ENCODE assay signal across 8 cellular contexts in the genomic region with DNA sequence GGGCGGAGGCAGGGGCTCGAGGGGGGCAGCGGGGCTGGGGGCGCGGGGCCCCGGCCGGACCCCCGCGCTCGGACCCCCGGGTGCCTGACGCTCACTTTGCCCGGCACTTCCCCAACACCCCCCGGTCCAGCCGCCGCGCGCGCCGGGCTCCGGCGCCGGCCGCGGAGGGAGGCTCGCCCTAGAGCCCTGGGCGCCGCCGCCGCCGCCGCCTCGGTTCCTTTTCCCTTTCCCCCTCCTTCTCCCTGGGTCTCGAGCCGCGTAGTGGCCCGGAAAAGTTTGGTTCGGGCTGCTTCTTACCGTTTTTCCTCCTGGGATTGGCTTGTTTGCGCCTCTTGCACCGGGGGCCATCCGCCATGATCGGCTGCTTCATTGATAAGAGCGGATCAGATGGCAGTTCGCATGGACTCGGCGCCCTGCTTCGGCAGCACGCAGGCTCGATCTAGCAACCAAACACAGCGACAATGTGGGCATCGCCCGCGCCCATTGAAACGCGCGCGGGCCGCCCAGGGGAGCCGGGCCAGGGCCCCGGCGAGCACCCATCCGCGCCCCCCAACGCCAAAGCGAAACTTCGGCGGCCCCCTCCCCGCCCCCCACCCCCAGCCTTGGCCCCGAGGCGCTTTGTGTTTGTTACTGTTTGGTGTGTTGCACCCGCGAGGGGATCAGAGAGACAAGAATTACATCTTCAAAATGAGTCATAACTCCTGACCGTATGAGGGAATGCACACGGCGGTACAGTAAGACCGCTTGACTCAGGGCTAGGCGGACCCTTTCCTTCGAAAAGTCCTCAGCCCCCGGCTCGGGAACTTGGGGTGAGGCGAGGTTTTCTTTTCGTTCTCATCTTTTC. TPM values are rescaled to one million over a fixed set of nuclear protein-coding genes. Genes with fewer than 3 reads are reported as not detected.
DNase-seq lines count a peak whose midpoint lies in the region; ATAC-seq and TF ChIP-seq lines count a peak whose summit lies in the region.

No MANE protein-coding gene starts in this region.

- H3K36me3 ChIP-seq in CD8-positive, alpha-beta memory T cell (ENCODE audit: insufficient read depth, low read length), result no peaks in the 10 kb centered on the region
- H3K36me3 ChIP-seq in gastrocnemius medialis, result no peaks in the 10 kb centered on the region

- intact Hi-C loops in gastrocnemius medialis (cut with DNase I; ENCODE audit: low total_unique reads), result loop anchor here (2.0 kb wide), 1 partner anchor 184 kb away; a partner anchor contains a TSS

- H3K27ac ChIP-seq in CD8-positive, alpha-beta memory T cell (ENCODE audit: low read depth, low read length), result peak overlapping the region; percentile 94
- peak overlapping the region; percentile 94 to 96 (median 95) for H3K27ac ChIP-seq in gastrocnemius medialis

- peaks cover 31% of the 10 kb centered on the region for H3K4me1 ChIP-seq in CD8-positive, alpha-beta memory T cell (ENCODE audit: insufficient read depth, low read length)
- peaks cover 34 to 44% of the 10 kb centered on the region in 2 donors for H3K4me1 ChIP-seq in gastrocnemius medialis

- ATAC-seq in GM19328 (IDR thresholded peaks at IDR 0.05; ENCODE audit: unreplicated experiment), result peak; percentile 44
- ATAC-seq in HG03354 (IDR thresholded peaks at IDR 0.05; ENCODE audit: poor library complexity, severe bottlenecking, unreplicated experiment), result peak; percentile 65
- peak; percentile 64 to 76 for ATAC-seq in gastrocnemius medialis

- peaks cover 0 to 36% (median 0%) of the 10 kb centered on the region in 3 donors for H3K36me3 Mint-ChIP-seq in CD8-positive, alpha-beta memory T cell

- CTCF ChIA-PET in CD8-positive, alpha-beta memory T cell (lab: Charles Lee), result interaction anchor here (0.6 to 1.7 kb wide), 2 partner anchors 13 to 333 kb away, joined by 3 to 5 read pairs; no protein-coding TSS in a partner anchor

- peak; percentile 40 to 84 (median 48) for DNase-seq in CD8-positive, alpha-beta memory T cell
- DNase-seq in SIG-M5 (lab: John Stamatoyannopoulos, UW) (peak; percentile 53), astrocyte of the spinal cord (ENCODE audit: low read depth, low spot score) (peak; percentile 94), gastrocnemius medialis (peak; percentile 65 to 68), NCI-H2081 treated with DMSO at 0.1 percent for 48 hours (lab: John Stamatoyannopoulos, UW) (no peak)

- POLR2A ChIA-PET in CD8-positive, alpha-beta memory T cell (lab: Charles Lee), result interaction anchor here (1.0 kb wide), 1 partner anchor 68 kb away, joined by 3 read pairs; no protein-coding TSS in a partner anchor

- in situ Hi-C loops in astrocyte of the spinal cord (cut with HindIII; ENCODE audit: low sequenced_read_pairs) (no loop called here), gastrocnemius medialis (cut with MboI; ENCODE audit: low sequenced_read_pairs in 4 of 4) (loop anchor here in 3 of 4 donors (10.0 to 25.0 kb wide), 2 partner anchors 62 to 180 kb away; a partner anchor contains a TSS)

- H3K4me3 Mint-ChIP-seq in CD8-positive, alpha-beta memory T cell, result no peak overlapping the region

- peaks cover 32 to 41% (median 36%) of the 10 kb centered on the region in 3 donors for H3K4me1 Mint-ChIP-seq in CD8-positive, alpha-beta memory T cell

- TF ChIP-seq POLR2A in gastrocnemius medialis (IDR thresholded peaks at IDR 0.05), result peak; percentile 43 to 75

- TF ChIP-seq CTCF in astrocyte of the spinal cord (IDR thresholded peaks at IDR 0.05; ENCODE audit: low read depth, low read length) (no peak), gastrocnemius medialis (IDR thresholded peaks at IDR 0.05 in 4 of 5, conservative IDR thresholded peaks at IDR 0.05 in 1 of 5) (no peak)

- no peaks in the 10 kb centered on the region for H3K9me3 ChIP-seq in CD8-positive, alpha-beta memory T cell (ENCODE audit: low read length)
- H3K9me3 ChIP-seq in iPS-18c (ENCODE audit: control insufficient read depth, insufficient read depth, low read length), result no peaks in the 10 kb centered on the region
- no peaks in the 10 kb centered on the region for H3K9me3 ChIP-seq in gastrocnemius medialis

- H3K27ac Mint-ChIP-seq in CD8-positive, alpha-beta memory T cell, result peak overlapping the region in 1 of 8 donors; percentile 97

- H3K4me3 ChIP-seq in CD8-positive, alpha-beta memory T cell (ENCODE audit: low read length), result peak overlapping the region; percentile 70
- H3K4me3 ChIP-seq in astrocyte of the spinal cord (ENCODE audit: low read depth, low read length) (peak overlapping the region; percentile 81), iPS-18c (ENCODE audit: insufficient read depth, low read depth, low read length) (peak overlapping the region; percentile 81), gastrocnemius medialis (peak overlapping the region; percentile 76 to 89 (median 78))

- H3K27me3 Mint-ChIP-seq in CD8-positive, alpha-beta memory T cell, result peaks cover 5 to 19% of the 10 kb centered on the region in 2 donors

- H3K27me3 ChIP-seq in CD8-positive, alpha-beta memory T cell (ENCODE audit: insufficient read depth, low read length, poor library complexity, severe bottlenecking), result peaks cover 31% of the 10 kb centered on the region
- peaks cover 0 to 13% (median 0%) of the 10 kb centered on the region in 3 donors for H3K27me3 ChIP-seq in gastrocnemius medialis

- H3K9me3 Mint-ChIP-seq in CD8-positive, alpha-beta memory T cell, result peaks cover 0 to 4% (median 2%) of the 10 kb centered on the region in 5 donors

RNA-seq across cellular contexts. Expression of a gene that starts 2.7 kb away (rescaled TPM):
- total RNA-seq in CD8-positive, alpha-beta memory T cell, result 10 to 100 TPM; 32.7 to 35.8 TPM
- polyA plus RNA-seq in CD8-positive, alpha-beta memory T cell, result 20.6 TPM
- 10 to 100 TPM; 21.2 to 27.6 (median 22.9) TPM for total RNA-seq in gastrocnemius medialis
